ENCODE assay signal across 10 cellular contexts in genomic region chrX:17713288-17713687, GRCh38.
"Had no signal": no experiment of that assay in that cellular context is flagged by ENCODE, and none has a peak within 500 bp of the region (broad histone marks: within the 10 kb centered on the region; RNA-seq: fewer than 3 reads in every experiment).

No MANE protein-coding gene starts in this region.

- H3K9ac ChIP-seq: GM23248 had no signal

- H3K27ac ChIP-seq: GM23248, HL-60 had no signal

- DNase-seq: GM23248, GOT3, H7, HFFc6, KBM-7 had no signal

- H3K4me3 Mint-ChIP-seq: HFFc6, IgD-negative memory B cell had no signal

- H2AFZ ChIP-seq: GM23248 had no signal

- H3K4me1 Mint-ChIP-seq: IgD-negative memory B cell had no signal

- H3K36me3 ChIP-seq: HAP-1 had no signal

- H3K9me3 Mint-ChIP-seq: HFFc6, IgD-negative memory B cell had no signal

- H3K4me3 ChIP-seq: GM23248, HAP-1 had no signal

- H3K27ac Mint-ChIP-seq: HFFc6, IgD-negative memory B cell had no signal

- H3K9me3 ChIP-seq: HAP-1 had no signal

- FAIRE-seq: HepG2 had no signal

- ATAC-seq: HCT116, HepG2 had no signal

- H3K36me3 Mint-ChIP-seq: IgD-negative memory B cell had no signal
